Comparison of ENCODE assay signal across 23 cellular contexts in genomic region chr5:71780597-71780996, GRCh38.
A peak's percentile ranks its signal among the peaks of the same experiment; 100 is the strongest.
DNase-seq lines count a peak whose midpoint lies in the region; FAIRE-seq and TF ChIP-seq lines count a peak whose summit lies in the region.
"Had no signal": no experiment of that assay in that cellular context is flagged by ENCODE, and none has a peak within 500 bp of the region (broad histone marks: within the 10 kb centered on the region; RNA-seq: fewer than 3 reads in every experiment).

No MANE protein-coding gene starts in this region.

- H2BK15ac ChIP-seq in H1 (ENCODE audit: low read length) (no peak overlapping the region), mesendoderm (replicated peaks; ENCODE audit: low read depth) (no peak overlapping the region)

- H4K20me1 ChIP-seq in H1 (replicated peaks in 1 of 2; ENCODE audit: control insufficient read depth in 1 of 2, insufficient read depth in 2 of 2, low read length in 2 of 2) (no peaks in the 10 kb centered on the region), neural progenitor cell (ENCODE audit: low read depth) (no peaks in the 10 kb centered on the region)
- H4K20me1 ChIP-seq: BLaER1 treated with 17β-estradiol and CSF1 and Interleukin-3, amounts not matched to agents 10 nM and 100 nM had no signal

- TF ChIP-seq EP300 in H1 (IDR thresholded peaks at IDR 0.05; ENCODE audit: borderline replicate concordance in 1 of 2, low read depth in 2 of 2, low read length in 2 of 2): no peak

- H3K4ac ChIP-seq in H1 (replicated peaks; ENCODE audit: insufficient read length, low read depth, low read length) (no peak overlapping the region), mesendoderm (ENCODE audit: low read depth, low read length) (no peak overlapping the region)

- H4K8ac ChIP-seq in H1 (ENCODE audit: extremely low read depth, insufficient read depth, low read length) (no peak overlapping the region), mesendoderm (ENCODE audit: low read depth, low read length) (no peak overlapping the region)

- H2BK5ac ChIP-seq in H1 (ENCODE audit: low read depth, low read length) (no peak overlapping the region), mesendoderm (ENCODE audit: low read length) (no peak overlapping the region)

- H3K23ac ChIP-seq in H1 (ENCODE audit: insufficient read length): no peak overlapping the region
- H3K23ac ChIP-seq in mesendoderm (ENCODE audit: low read length): no peak overlapping the region

- H3K56ac ChIP-seq in H1 (replicated peaks; ENCODE audit: insufficient read length, low read depth, low read length) (no peak overlapping the region), mesendoderm (ENCODE audit: low read length) (peak overlapping the region; percentile 44)

- H3K79me2 ChIP-seq in H1 (ENCODE audit: control insufficient read depth in 1 of 2, insufficient read depth in 2 of 2, low read length in 2 of 2) (no peaks in the 10 kb centered on the region), mesendoderm (ENCODE audit: control insufficient read depth, insufficient read depth, low read length) (no peaks in the 10 kb centered on the region), neural progenitor cell (ENCODE audit: low read depth) (no peaks in the 10 kb centered on the region)

- H3F3A ChIP-seq in neural progenitor cell (ENCODE audit: low read depth): no peaks in the 10 kb centered on the region

- no peaks in the 10 kb centered on the region for H3K9me3 ChIP-seq in H1 (ENCODE audit: insufficient read depth in 2 of 2, low read depth in 1 of 2, low read length in 1 of 2)
- H3K9me3 ChIP-seq in neural progenitor cell (ENCODE audit: low read depth): no peaks in the 10 kb centered on the region
- no peaks in the 10 kb centered on the region for H3K9me3 ChIP-seq in SJCRH30 (replicated peaks)
- H3K9me3 ChIP-seq: A549; BLaER1 treated with 17β-estradiol and CSF1 and Interleukin-3, amounts not matched to agents 10 nM and 100 nM; Caco-2 had no signal

- H2AFZ ChIP-seq in H1 (ENCODE audit: low read length): no peak overlapping the region
- no peak overlapping the region for H2AFZ ChIP-seq in neural progenitor cell (replicated peaks)

- FAIRE-seq in H1 (lab: Jason Lieb, UNC): no peak
- FAIRE-seq: A549, D721Med, G401.6, GM12891, GM19239 had no signal

- H3K4me3 Mint-ChIP-seq in activated naive CD4-positive, alpha-beta T cell treated with anti-CD3 and anti-CD28 coated beads for 36 hours: no peak overlapping the region
- no peak overlapping the region for H3K4me3 Mint-ChIP-seq in neural progenitor cell
- no peak overlapping the region for H3K4me3 Mint-ChIP-seq in activated T-cell treated with anti-CD3 and anti-CD28 coated beads, Interleukin-2, amount 50 U/mL, for 24 hours
- H3K4me3 Mint-ChIP-seq: B cell; CD4-positive, alpha-beta T cell; CD8-positive, alpha-beta T cell had no signal

- H3K36me3 ChIP-seq in H1 (ENCODE audit: control insufficient read depth in 2 of 4, insufficient read depth in 4 of 4, low read length in 3 of 4) (no peaks in the 10 kb centered on the region), mesendoderm (ENCODE audit: control insufficient read depth, insufficient read depth, low read length) (no peaks in the 10 kb centered on the region), neural progenitor cell (no peaks in the 10 kb centered on the region), SJCRH30 (no peaks in the 10 kb centered on the region)
- H3K36me3 ChIP-seq: BLaER1 treated with 17β-estradiol and CSF1 and Interleukin-3, amounts not matched to agents 10 nM and 100 nM had no signal

- peak overlapping the region; percentile 11 for H3K27ac Mint-ChIP-seq in activated naive CD4-positive, alpha-beta T cell treated with anti-CD3 and anti-CD28 coated beads for 36 hours
- peak overlapping the region; percentile 8 for H3K27ac Mint-ChIP-seq in neural progenitor cell
- no peak overlapping the region for H3K27ac Mint-ChIP-seq in activated T-cell treated with anti-CD3 and anti-CD28 coated beads, Interleukin-2, amount 50 U/mL, for 24 hours
- H3K27ac Mint-ChIP-seq: B cell; CD4-positive, alpha-beta T cell; CD8-positive, alpha-beta T cell had no signal

- DNase-seq in activated naive CD4-positive, alpha-beta T cell treated with anti-CD3 and anti-CD28 coated beads for 36 hours: no peak
- no peak for DNase-seq in activated naive CD4-positive, alpha-beta T cell treated with Interleukin-2 at 50 U/mL for 16 hours
- DNase-seq in H1 (ENCODE audit: low read depth in 1 of 2, low spot score in 2 of 2): no peak
- no peak for DNase-seq in mesendoderm
- no peak for DNase-seq in neural progenitor cell (ENCODE audit: low spot score)
- no peak for DNase-seq in cortex of kidney (lab: John Stamatoyannopoulos, UW)
- DNase-seq in activated T-cell treated with anti-CD3 and anti-CD28 coated beads, Interleukin-2, amount 50 U/mL, for 24 hours: no peak
- no peak for DNase-seq in SJCRH30
- DNase-seq: AML-193; Caco-2; Calu3; CD4-positive, alpha-beta T cell; CD8-positive, alpha-beta T cell; GF-D8 had no signal

- H3K4me1 ChIP-seq in H1 (replicated peaks in 1 of 4; ENCODE audit: control insufficient read depth in 3 of 4, insufficient read depth in 4 of 4, low read length in 3 of 4) (no peaks in the 10 kb centered on the region; a peak in 1 of 7 replicates), mesendoderm (ENCODE audit: control insufficient read depth, low read depth, low read length) (no peaks in the 10 kb centered on the region), neural progenitor cell (no peaks in the 10 kb centered on the region), SJCRH30 (no peaks in the 10 kb centered on the region)
- H3K4me1 ChIP-seq: Caco-2 had no signal

- H3K14ac ChIP-seq in H1 (ENCODE audit: insufficient read length): no peak overlapping the region

- H3K79me1 ChIP-seq in H1 (ENCODE audit: low read depth, low read length): no peaks in the 10 kb centered on the region
- no peaks in the 10 kb centered on the region for H3K79me1 ChIP-seq in mesendoderm (ENCODE audit: low read length)

- no peaks in the 10 kb centered on the region for H3K27me3 ChIP-seq in H1 (replicated peaks in 1 of 4; ENCODE audit: control insufficient read depth in 3 of 4, extremely low read depth in 1 of 4, insufficient read depth in 3 of 4, low read length in 3 of 4)
- no peaks in the 10 kb centered on the region for H3K27me3 ChIP-seq in mesendoderm (ENCODE audit: insufficient read depth, low read length, poor library complexity)
- no peaks in the 10 kb centered on the region for H3K27me3 ChIP-seq in neural progenitor cell
- H3K27me3 ChIP-seq in SJCRH30: no peaks in the 10 kb centered on the region
- H3K27me3 ChIP-seq: BLaER1 treated with 17β-estradiol and CSF1 and Interleukin-3, amounts not matched to agents 10 nM and 100 nM had no signal

- H3K4me1 Mint-ChIP-seq in activated naive CD4-positive, alpha-beta T cell treated with anti-CD3 and anti-CD28 coated beads for 36 hours (ENCODE audit: low read depth): peaks cover 25% of the 10 kb centered on the region
- H3K4me1 Mint-ChIP-seq in neural progenitor cell: peaks cover 23% of the 10 kb centered on the region
- H3K4me1 Mint-ChIP-seq in activated T-cell treated with anti-CD3 and anti-CD28 coated beads, Interleukin-2, amount 50 U/mL, for 24 hours (ENCODE audit: low read depth): peaks cover 25% of the 10 kb centered on the region

- H3K4me2 ChIP-seq in H1 (ENCODE audit: insufficient read depth in 1 of 2, low read depth in 2 of 2, low read length in 2 of 2) (no peak overlapping the region), mesendoderm (ENCODE audit: low read length) (no peak overlapping the region), neural progenitor cell (no peak overlapping the region)
- H3K4me2 ChIP-seq: A549 had no signal

- no peak for TF ChIP-seq RAD21 in H1 (IDR thresholded peaks at IDR 0.05 in 1 of 2, conservative IDR thresholded peaks at IDR 0.05 in 1 of 2; ENCODE audit: low read depth in 2 of 2, low read length in 2 of 2)

- H2BK120ac ChIP-seq in H1 (replicated peaks; ENCODE audit: low read depth, low read length) (no peak overlapping the region), mesendoderm (ENCODE audit: low read depth, low read length) (no peak overlapping the region)

- no peaks in the 10 kb centered on the region for H3K27me3 Mint-ChIP-seq in activated naive CD4-positive, alpha-beta T cell treated with anti-CD3 and anti-CD28 coated beads for 36 hours (ENCODE audit: low read depth)
- H3K27me3 Mint-ChIP-seq in neural progenitor cell (ENCODE audit: insufficient read depth, low read depth): no peaks in the 10 kb centered on the region
- H3K27me3 Mint-ChIP-seq in activated T-cell treated with anti-CD3 and anti-CD28 coated beads, Interleukin-2, amount 50 U/mL, for 24 hours: peaks cover 2% of the 10 kb centered on the region
- H3K27me3 Mint-ChIP-seq: B cell; CD4-positive, alpha-beta T cell had no signal

- H4K91ac ChIP-seq in H1 (replicated peaks; ENCODE audit: insufficient read length, low read length): no peak overlapping the region

- no peak overlapping the region; the same call in 1 of the 2 replicates for H2BK20ac ChIP-seq in H1 (ENCODE audit: low read length)

- POLR2A ChIA-PET in H1 (lab: Charles Lee; ENCODE audit: partially characterized antibody): interaction anchor here (0.8 kb wide), 1 partner anchor 10 kb away, joined by 4 read pairs; no protein-coding TSS in a partner anchor

- 88% methylated on average over 4 of the region's 6 CpGs; no CpG with 5 or more reads in 1 of the 2 experiments for WGBS in H1 (ENCODE audit: extremely low coverage in 1 of 2, insufficient coverage in 1 of 2, insufficient read length in 1 of 2, insufficient replicate concordance in 2 of 2, low coverage in 1 of 2, low lambda C conversion rate in 2 of 2, missing lambda C conversion rate in 1 of 2), 2 experiments
- no CpG with 5 or more reads among the region's 6 CpGs for WGBS in mesendoderm (ENCODE audit: extremely low coverage, insufficient coverage, low lambda C conversion rate)

- H3K27ac ChIP-seq in H1 (ENCODE audit: low read depth, low read length) (no peak overlapping the region), mesendoderm (ENCODE audit: low read depth, low read length) (no peak overlapping the region), neural progenitor cell (no peak overlapping the region), SJCRH30 (no peak overlapping the region)
- H3K27ac ChIP-seq: 22Rv1; BLaER1 treated with 17β-estradiol and CSF1 and Interleukin-3, amounts not matched to agents 10 nM and 100 nM; C4-2B had no signal

- H3K36me3 Mint-ChIP-seq in activated naive CD4-positive, alpha-beta T cell treated with anti-CD3 and anti-CD28 coated beads for 36 hours (ENCODE audit: low read depth): no peaks in the 10 kb centered on the region
- H3K36me3 Mint-ChIP-seq in neural progenitor cell: no peaks in the 10 kb centered on the region
- H3K36me3 Mint-ChIP-seq in activated T-cell treated with anti-CD3 and anti-CD28 coated beads, Interleukin-2, amount 50 U/mL, for 24 hours (ENCODE audit: low read depth): no peaks in the 10 kb centered on the region
- H3K36me3 Mint-ChIP-seq: CD8-positive, alpha-beta T cell had no signal

- intact Hi-C loops in activated naive CD4-positive, alpha-beta T cell treated with anti-CD3 and anti-CD28 coated beads for 36 hours (cut with micrococcal nuclease): loop anchor here (5.0 kb wide), 3 partner anchors 142 to 542 kb away; partner anchors contain the start of genes MRPS27 and PTCD2

- no peak for TF ChIP-seq CTCF in H1 (IDR thresholded peaks at IDR 0.05; ENCODE audit: control extremely low read depth in 1 of 3, insufficient read depth in 1 of 3, low read depth in 1 of 3, low read length in 3 of 3)
- TF ChIP-seq CTCF in neural progenitor cell (IDR thresholded peaks at IDR 0.05): no peak

- CTCF ChIA-PET in activated naive CD4-positive, alpha-beta T cell treated with anti-CD3 and anti-CD28 coated beads for 36 hours (lab: Charles Lee): interaction anchor here (0.6 kb wide), 1 partner anchor 202 kb away, joined by 3 read pairs; no protein-coding TSS in a partner anchor
- CTCF ChIA-PET in H1 (lab: Charles Lee; ENCODE audit: partially characterized antibody): interaction anchor here (0.6 to 0.8 kb wide), 4 partner anchors 54 to 331 kb away, joined by 3 read pairs; no protein-coding TSS in a partner anchor

- H3K4me3 ChIP-seq in H1 (ENCODE audit: extremely low read depth in 1 of 4, insufficient read depth in 2 of 4, low read depth in 3 of 4, low read length in 4 of 4): no peak overlapping the region
- H3K4me3 ChIP-seq in mesendoderm (ENCODE audit: low read length): no peak overlapping the region
- no peak overlapping the region for H3K4me3 ChIP-seq in neural progenitor cell
- H3K4me3 ChIP-seq in SJCRH30: no peak overlapping the region
- H3K4me3 ChIP-seq: A549; BLaER1 treated with 17β-estradiol and CSF1 and Interleukin-3, amounts not matched to agents 10 nM and 100 nM had no signal

- H4K5ac ChIP-seq in H1 (ENCODE audit: insufficient read length, low read depth, low read length) (no peak overlapping the region), mesendoderm (ENCODE audit: low read length) (no peak overlapping the region)

- H3K9me3 Mint-ChIP-seq in activated naive CD4-positive, alpha-beta T cell treated with anti-CD3 and anti-CD28 coated beads for 36 hours: no peaks in the 10 kb centered on the region
- no peaks in the 10 kb centered on the region for H3K9me3 Mint-ChIP-seq in neural progenitor cell
- H3K9me3 Mint-ChIP-seq in activated T-cell treated with anti-CD3 and anti-CD28 coated beads, Interleukin-2, amount 50 U/mL, for 24 hours: no peaks in the 10 kb centered on the region
- H3K9me3 Mint-ChIP-seq: CD4-positive, alpha-beta T cell; CD8-positive, alpha-beta T cell had no signal

- H3K23me2 ChIP-seq in H1 (ENCODE audit: low read depth, low read length): no peaks in the 10 kb centered on the region

- H2BK12ac ChIP-seq in H1 (ENCODE audit: low read depth, low read length): no peak overlapping the region

- H3K9ac ChIP-seq in H1 (replicated peaks in 1 of 4; ENCODE audit: extremely low read depth in 1 of 4, low read depth in 3 of 4, low read length in 3 of 4) (no peak overlapping the region), mesendoderm (ENCODE audit: low read length) (no peak overlapping the region), neural progenitor cell (no peak overlapping the region)
- H3K9ac ChIP-seq: BLaER1 treated with 17β-estradiol and CSF1 and Interleukin-3, amounts not matched to agents 10 nM and 100 nM had no signal

- TF ChIP-seq POLR2A in H1 (IDR thresholded peaks at IDR 0.05; ENCODE audit: control extremely low read depth in 1 of 2, low read depth in 2 of 2, low read length in 2 of 2): no peak

- H3K18ac ChIP-seq in H1 (ENCODE audit: extremely low read depth, low read length): 0 out of 2 replicates have a peak overlapping the region, but pooled peaks have one; percentile 29
- H3K18ac ChIP-seq in mesendoderm (ENCODE audit: low read length): no peak overlapping the region

- H2AK5ac ChIP-seq in H1 (ENCODE audit: low read depth, low read length): no peak overlapping the region
- H2AK5ac ChIP-seq in mesendoderm (ENCODE audit: low read length): no peak overlapping the region
